ENCODE assay signal across 15 cellular contexts in genomic region chr20:10795286-10796026, GRCh38.
"Had no signal": no experiment of that assay in that cellular context is flagged by ENCODE, and none has a peak within 500 bp of the region (broad histone marks: within the 10 kb centered on the region; RNA-seq: fewer than 3 reads in every experiment).

No MANE protein-coding gene starts in this region.

- H3K27me3 ChIP-seq: brain microvascular endothelial cell, esophagus squamous epithelium, right lobe of liver, transverse colon had no signal

- H3K9me3 ChIP-seq: esophagus squamous epithelium, psoas muscle, right lobe of liver, transverse colon had no signal

- H3K36me3 ChIP-seq: brain microvascular endothelial cell, esophagus squamous epithelium, right lobe of liver, transverse colon had no signal

- DNase-seq: activated CD4-positive, alpha-beta T cell treated with anti-CD3 and anti-CD28 coated beads, Interleukin-2, amount 50 U/mL, for 1 hour; activated CD8-positive, alpha-beta memory T cell treated with anti-CD3 and anti-CD28 coated beads for 24 hours; activated naive CD4-positive, alpha-beta T cell; activated naive CD8-positive, alpha-beta T cell treated with anti-CD3 and anti-CD28 coated beads, Interleukin-2, amount 10 ng/mL, durations not matched to agents 7 days and 5 days; brain microvascular endothelial cell; esophagus squamous epithelium; foreskin fibroblast; glutamatergic neuron; occipital lobe; psoas muscle; right lobe of liver; stimulated activated naive CD8-positive, alpha-beta T cell treated with anti-CD3 and anti-CD28 coated beads, Interleukin-15, Interleukin-2, amounts not matched to agents 100 U/mL and 50 U/mL, for 24 hours; transverse colon had no signal

- H3K4me1 ChIP-seq: psoas muscle, right lobe of liver, transverse colon had no signal

- ATAC-seq: natural killer cell treated with Interleukin-12 subunit alpha and Interleukin-12 subunit beta and Interleukin-15 and Interleukin-18, amount 100 ng/mL, for 72 hours; psoas muscle; right lobe of liver; stimulated activated naive CD8-positive, alpha-beta T cell treated with anti-CD3 and anti-CD28 coated beads, Interleukin-15, Interleukin-2, amounts not matched to agents 100 U/mL and 50 U/mL, for 24 hours had no signal

- H3K4me3 ChIP-seq: coronary artery, esophagus squamous epithelium, psoas muscle, right lobe of liver, transverse colon had no signal

- H3K27ac ChIP-seq: brain microvascular endothelial cell, coronary artery, esophagus squamous epithelium, psoas muscle, right lobe of liver, transverse colon had no signal
